8 cellular contexts compared by ENCODE assay signal in genomic region chr15:80695099-80695910, GRCh38. TPM values are rescaled to one million over a fixed set of nuclear protein-coding genes. Genes with fewer than 3 reads are reported as not detected.
A peak's percentile ranks its signal among the peaks of the same experiment; 100 is the strongest.
DNase-seq lines count a peak whose midpoint lies in the region; ATAC-seq lines count a peak whose summit lies in the region.

Gene ABHD17C (plus strand): TSS chr15:80695310. CDS start chr15:80695430, 120 bp downstream.

- intact Hi-C loops in CD4-positive, alpha-beta memory T cell (cut with micrococcal nuclease), result loop anchor here (10.0 kb wide), 2 partner anchors 241 to 289 kb away; partner anchors contain the start of gene MESD
- intact Hi-C loops in left cardiac atrium (cut with DNase I), result loop anchor here in 1 of 2 donors (10.0 kb wide), 1 partner anchor 79 kb away; the partner anchor contains the start of gene CEMIP

- peaks cover 15% of the 10 kb centered on the region for H3K79me1 ChIP-seq in trophoblast cell (ENCODE audit: low read length)

- H3K4me3 ChIP-seq in CD4-positive, alpha-beta memory T cell (ENCODE audit: low read length in 2 of 2), result peak within 1 kb of the TSS; percentile 30 to 59
- peak within 1 kb of the TSS; percentile 89 for H3K4me3 ChIP-seq in trophoblast cell (ENCODE audit: low read depth, low read length)

- peak within 1 kb of the TSS; percentile 98 for H2BK120ac ChIP-seq in trophoblast cell (ENCODE audit: insufficient read depth, low read length, poor library complexity)

- peak within 1 kb of the TSS; percentile 98 for H4K91ac ChIP-seq in trophoblast cell (ENCODE audit: low read depth, low read length)

- peak within 1 kb of the TSS; percentile 93 for H2BK5ac ChIP-seq in trophoblast cell (ENCODE audit: low read depth, low read length, poor library complexity)

- H3K14ac ChIP-seq in trophoblast cell (ENCODE audit: low read length), result peak within 1 kb of the TSS; percentile 99

- H3K18ac ChIP-seq in trophoblast cell (ENCODE audit: low read length), result peak within 1 kb of the TSS; percentile 100

- H3K9me3 Mint-ChIP-seq in CD4-positive, alpha-beta memory T cell, result peaks cover 0 to 2% (median 0%) of the 10 kb centered on the region in 8 donors

- peaks cover 0 to 2% of the 10 kb centered on the region in 2 donors for H3K27me3 Mint-ChIP-seq in CD4-positive, alpha-beta memory T cell

- peak within 1 kb of the TSS; percentile 92 to 96 (median 94) for H3K4me3 Mint-ChIP-seq in CD4-positive, alpha-beta memory T cell

- peaks cover 16% of the 10 kb centered on the region for H3K4me1 ChIP-seq in CD4-positive, alpha-beta memory T cell (ENCODE audit: insufficient read depth, low read length)
- H3K4me1 ChIP-seq in trophoblast cell (ENCODE audit: control insufficient read depth in 1 of 2, insufficient read depth in 2 of 2, low read length in 2 of 2), result peaks cover 2 to 8% of the 10 kb centered on the region in 2 experiments

- peaks cover 15 to 27% (median 20%) of the 10 kb centered on the region in 4 donors for H3K4me1 Mint-ChIP-seq in CD4-positive, alpha-beta memory T cell

- H3K27me3 ChIP-seq in CD4-positive, alpha-beta memory T cell (ENCODE audit: insufficient read depth, low read length), result no peaks in the 10 kb centered on the region
- H3K27me3 ChIP-seq in trophoblast cell (ENCODE audit: insufficient read depth, low read length), result no peaks in the 10 kb centered on the region

- no peaks in the 10 kb centered on the region for H3K36me3 ChIP-seq in CD4-positive, alpha-beta memory T cell (ENCODE audit: insufficient read depth, low read length)
- no peaks in the 10 kb centered on the region for H3K36me3 ChIP-seq in trophoblast cell (ENCODE audit: control insufficient read depth in 1 of 2, insufficient read depth in 2 of 2, low read length in 2 of 2)

- peak within 1 kb of the TSS; percentile 96 for H2AFZ ChIP-seq in trophoblast cell (ENCODE audit: insufficient read depth, low read length, poor library complexity)

- H3K4me2 ChIP-seq in trophoblast cell (ENCODE audit: low read length), result peak within 1 kb of the TSS; percentile 87

- H2BK12ac ChIP-seq in trophoblast cell (ENCODE audit: low read length), result peak within 1 kb of the TSS; percentile 75

- POLR2A ChIA-PET in CD4-positive, alpha-beta memory T cell (lab: Charles Lee; ENCODE audit: partially characterized antibody), result interaction anchor here (0.9 to 2.2 kb wide), 2 partner anchors 8 to 306 kb away, joined by 3 to 10 read pairs; partner anchors contain the start of gene TLNRD1

- peaks cover 3 to 9% of the 10 kb centered on the region in 2 donors for H3K36me3 Mint-ChIP-seq in CD4-positive, alpha-beta memory T cell

- peak within 1 kb of the TSS; percentile 70 for H3K9ac ChIP-seq in trophoblast cell (ENCODE audit: low read length)

- H3K27ac ChIP-seq in CD4-positive, alpha-beta memory T cell (ENCODE audit: low read depth, low read length), result peak within 1 kb of the TSS; percentile 0
- H3K27ac ChIP-seq in trophoblast cell (ENCODE audit: low read depth, low read length), result peak within 1 kb of the TSS; percentile 66

- peak within 1 kb of the TSS; percentile 62 for H2AK5ac ChIP-seq in trophoblast cell (ENCODE audit: low read length)

- peaks cover 7% of the 10 kb centered on the region for H3K79me2 ChIP-seq in trophoblast cell (ENCODE audit: control insufficient read depth, insufficient read depth, low read length, poor library complexity)

- DNase-seq in CD4-positive, alpha-beta memory T cell, result peak in 4 of 5 donors; percentile 23 to 45 (median 36)
- peak; percentile 47 for DNase-seq in SK-N-DZ (ENCODE audit: low spot score)
- DNase-seq in amniotic epithelial cell (ENCODE audit: low read depth), result peak; percentile 51
- peak; percentile 71 for DNase-seq in left cardiac atrium
- peak; percentile 29 to 67 for DNase-seq in trophoblast cell
- DNase-seq in dedifferentiated amniotic fluid mesenchymal stem cell (ENCODE audit: extremely low spot score), result no peak

- no peaks in the 10 kb centered on the region for H3K9me3 ChIP-seq in CD4-positive, alpha-beta memory T cell (ENCODE audit: control insufficient read depth in 1 of 2, low read length in 2 of 2)
- H3K9me3 ChIP-seq in trophoblast cell (ENCODE audit: insufficient read depth, low read depth, low read length), result no peaks in the 10 kb centered on the region

- ATAC-seq in GM19455 (IDR thresholded peaks at IDR 0.05; ENCODE audit: unreplicated experiment), result peak; percentile 74
- peak; percentile 75 for ATAC-seq in HG03571 (IDR thresholded peaks at IDR 0.05; ENCODE audit: unreplicated experiment)
- peak; percentile 88 to 92 for ATAC-seq in left cardiac atrium

- peak within 1 kb of the TSS; percentile 94 for H4K8ac ChIP-seq in trophoblast cell (ENCODE audit: low read depth, low read length)

- peak within 1 kb of the TSS; percentile 73 to 94 (median 88) for H3K27ac Mint-ChIP-seq in CD4-positive, alpha-beta memory T cell

- no peak within 1 kb of the TSS for H3K23ac ChIP-seq in trophoblast cell (ENCODE audit: low read length)

- no CpG with 5 or more reads among the region's 122 CpGs for WGBS in trophoblast cell (ENCODE audit: extremely low coverage, insufficient coverage, insufficient read length)

- H3K4ac ChIP-seq in trophoblast cell (ENCODE audit: low read depth, low read length), result peak within 1 kb of the TSS; percentile 85

- peak within 1 kb of the TSS; percentile 91 for H4K12ac ChIP-seq in trophoblast cell (ENCODE audit: low read depth, low read length)

- CTCF ChIA-PET in CD4-positive, alpha-beta memory T cell (lab: Charles Lee; ENCODE audit: partially characterized antibody), result no interaction called here

RNA-seq across cellular contexts. Expression of gene ABHD17C, which starts in this region (rescaled TPM):
- total RNA-seq in CD4-positive, alpha-beta memory T cell, result 1 to 10 TPM; 3.6 to 3.8 TPM
- 1 to 10 TPM in 1 of 2 donors, under 1 TPM in 1; 0.32 to 3.1 TPM for polyA plus RNA-seq in CD4-positive, alpha-beta memory T cell
- 5.6 and 9.3 TPM in 2 replicates for polyA plus RNA-seq in SK-N-DZ (2014; cell fraction: cytosol; rRNA removed)
- 4.2 and 4.3 TPM in 2 replicates for polyA plus RNA-seq in SK-N-DZ (2014; cell fraction: nucleus; rRNA removed)
- total RNA-seq in left cardiac atrium, result 1 to 10 TPM; 3.3 to 5.3 TPM
- polyA plus RNA-seq in trophoblast cell (2013), result 23.5 and 23.8 TPM in 2 replicates
